8 cellular contexts compared by ENCODE assay signal in the genomic region with DNA sequence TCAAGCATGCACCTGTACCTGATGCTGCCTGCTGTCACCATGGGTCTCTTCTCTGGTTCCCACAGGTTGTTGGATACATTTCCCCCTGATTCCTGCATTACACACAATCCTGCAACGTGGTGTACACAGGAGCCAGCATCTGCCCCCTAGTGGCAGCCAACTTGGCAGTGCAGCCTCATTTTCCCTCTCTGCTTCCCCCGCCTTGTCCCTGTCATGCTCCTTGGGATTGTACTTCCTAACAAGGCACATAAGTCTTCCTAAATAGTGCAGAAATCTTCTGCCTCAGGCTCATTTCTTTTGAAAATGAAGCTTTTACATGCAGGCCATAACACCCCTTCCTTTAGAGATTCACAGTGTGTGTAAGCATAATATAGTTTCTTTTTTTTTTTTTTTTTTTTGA.
DNase-seq lines count a peak whose midpoint lies in the region; ATAC-seq and TF ChIP-seq lines count a peak whose summit lies in the region.

No MANE protein-coding gene starts in this region.

- no peaks in the 10 kb centered on the region for H4K20me1 ChIP-seq in GM23338 (replicated peaks; ENCODE audit: insufficient read depth)

- TF ChIP-seq CTCF in activated CD8-positive, alpha-beta T cell treated with anti-CD3 and anti-CD28 coated beads for 36 hours (IDR thresholded peaks at IDR 0.05): peak; percentile 26
- TF ChIP-seq CTCF in GM23338 (conservative IDR thresholded peaks at IDR 0.05; ENCODE audit: low read depth in 2 of 2) (peak; percentile 90 to 92), progenitor cell of endocrine pancreas (IDR thresholded peaks at IDR 0.05; ENCODE audit: unreplicated experiment) (peak; percentile 75)

- intact Hi-C loops in activated CD8-positive, alpha-beta T cell treated with anti-CD3 and anti-CD28 coated beads for 36 hours (cut with micrococcal nuclease): no loop called here

- H3K27ac ChIP-seq in GM23338 (ENCODE audit: low read depth): no peak overlapping the region

- no peaks in the 10 kb centered on the region for H3K9me2 ChIP-seq in GM23338 (ENCODE audit: insufficient read depth)

- no peak overlapping the region for H3K4me2 ChIP-seq in GM23338

- ATAC-seq in activated CD8-positive, alpha-beta T cell treated with anti-CD3 and anti-CD28 coated beads for 36 hours: peak; percentile 34
- ATAC-seq in activated CD8-positive, alpha-beta T cell treated with anti-CD3 and anti-CD28 coated beads, Interleukin-2, amount 10 ng/mL, durations not matched to agents 7 days and 5 days: no peak
- ATAC-seq in GM23338 (peak; percentile 100), HG03520 (IDR thresholded peaks at IDR 0.05; ENCODE audit: unreplicated experiment) (no peak)

- no peaks in the 10 kb centered on the region for H3K9me3 Mint-ChIP-seq in activated CD8-positive, alpha-beta T cell treated with anti-CD3 and anti-CD28 coated beads for 36 hours
- H3K9me3 Mint-ChIP-seq in activated CD8-positive, alpha-beta T cell treated with anti-CD3 and anti-CD28 coated beads, Interleukin-2, amount 10 ng/mL, durations not matched to agents 7 days and 5 days (ENCODE audit: insufficient read depth): no peaks in the 10 kb centered on the region
- H3K9me3 Mint-ChIP-seq in GM23338: no peaks in the 10 kb centered on the region
- no peaks in the 10 kb centered on the region for H3K9me3 Mint-ChIP-seq in progenitor cell of endocrine pancreas (ENCODE audit: low read depth)

- no peaks in the 10 kb centered on the region for H3F3A ChIP-seq in GM23338 (replicated peaks; ENCODE audit: low read depth)

- no peak overlapping the region for H3K4me3 Mint-ChIP-seq in activated CD8-positive, alpha-beta T cell treated with anti-CD3 and anti-CD28 coated beads for 36 hours
- H3K4me3 Mint-ChIP-seq in activated CD8-positive, alpha-beta T cell treated with anti-CD3 and anti-CD28 coated beads, Interleukin-2, amount 10 ng/mL, durations not matched to agents 7 days and 5 days: no peak overlapping the region
- H3K4me3 Mint-ChIP-seq in GM23338 (no peak overlapping the region), progenitor cell of endocrine pancreas (ENCODE audit: low read depth) (no peak overlapping the region)

- no peak overlapping the region for H3K4me3 ChIP-seq in GM23338

- POLR2A ChIA-PET in activated CD8-positive, alpha-beta T cell treated with anti-CD3 and anti-CD28 coated beads for 36 hours (lab: Charles Lee): no interaction called here
- POLR2A ChIA-PET in activated CD8-positive, alpha-beta T cell treated with anti-CD3 and anti-CD28 coated beads, Interleukin-2, amount 10 ng/mL, durations not matched to agents 7 days and 5 days (lab: Charles Lee): no interaction called here

- H3K79me2 ChIP-seq in GM23338 (replicated peaks; ENCODE audit: insufficient read depth): no peaks in the 10 kb centered on the region

- no peaks in the 10 kb centered on the region for H3K4me1 Mint-ChIP-seq in activated CD8-positive, alpha-beta T cell treated with anti-CD3 and anti-CD28 coated beads for 36 hours (ENCODE audit: low read depth)
- no peaks in the 10 kb centered on the region for H3K4me1 Mint-ChIP-seq in activated CD8-positive, alpha-beta T cell treated with anti-CD3 and anti-CD28 coated beads, Interleukin-2, amount 10 ng/mL, durations not matched to agents 7 days and 5 days (ENCODE audit: low read depth)
- H3K4me1 Mint-ChIP-seq in GM23338: no peaks in the 10 kb centered on the region
- no peaks in the 10 kb centered on the region for H3K4me1 Mint-ChIP-seq in progenitor cell of endocrine pancreas (ENCODE audit: low read depth)

- no peaks in the 10 kb centered on the region for H3K36me3 ChIP-seq in GM23338 (ENCODE audit: insufficient read depth)

- no peak overlapping the region for H3K27ac Mint-ChIP-seq in activated CD8-positive, alpha-beta T cell treated with anti-CD3 and anti-CD28 coated beads for 36 hours
- no peak overlapping the region for H3K27ac Mint-ChIP-seq in activated CD8-positive, alpha-beta T cell treated with anti-CD3 and anti-CD28 coated beads, Interleukin-2, amount 10 ng/mL, durations not matched to agents 7 days and 5 days
- H3K27ac Mint-ChIP-seq in GM23338 (no peak overlapping the region), progenitor cell of endocrine pancreas (no peak overlapping the region)

- peaks cover 7% of the 10 kb centered on the region for H3K27me3 Mint-ChIP-seq in activated CD8-positive, alpha-beta T cell treated with anti-CD3 and anti-CD28 coated beads for 36 hours
- H3K27me3 Mint-ChIP-seq in activated CD8-positive, alpha-beta T cell treated with anti-CD3 and anti-CD28 coated beads, Interleukin-2, amount 10 ng/mL, durations not matched to agents 7 days and 5 days (ENCODE audit: low read depth): peaks cover 1% of the 10 kb centered on the region
- peaks cover 2% of the 10 kb centered on the region for H3K27me3 Mint-ChIP-seq in GM23338 (ENCODE audit: insufficient read depth, low read depth, poor library complexity)
- peaks cover 9% of the 10 kb centered on the region for H3K27me3 Mint-ChIP-seq in progenitor cell of endocrine pancreas

- H3K27me3 ChIP-seq in GM23338 (ENCODE audit: insufficient read depth): no peaks in the 10 kb centered on the region

- peak; percentile 20 for DNase-seq in activated CD8-positive, alpha-beta T cell treated with anti-CD3 and anti-CD28 coated beads for 36 hours
- no peak for DNase-seq in activated CD8-positive, alpha-beta T cell treated with anti-CD3 and anti-CD28 coated beads, Interleukin-2, amount 10 ng/mL, durations not matched to agents 7 days and 5 days
- DNase-seq in GM23338 (ENCODE audit: low spot score) (peak; percentile 81), MV-4-11 (lab: John Stamatoyannopoulos, UW) (peak; percentile 2), dermis microvascular lymphatic vessel endothelial cell (ENCODE audit: low read depth in 2 of 2) (peak; percentile 7 to 28), progenitor cell of endocrine pancreas (ENCODE audit: low spot score, unreplicated experiment) (peak; percentile 18), NCI-H524 treated with DMSO at 0.1 percent for 48 hours (lab: John Stamatoyannopoulos, UW) (no peak)

- H2AFZ ChIP-seq in GM23338: peak overlapping the region; percentile 87; the same call in 1 of the 2 replicates

- no peaks in the 10 kb centered on the region for H3K36me3 Mint-ChIP-seq in activated CD8-positive, alpha-beta T cell treated with anti-CD3 and anti-CD28 coated beads for 36 hours (ENCODE audit: low read depth)
- H3K36me3 Mint-ChIP-seq in activated CD8-positive, alpha-beta T cell treated with anti-CD3 and anti-CD28 coated beads, Interleukin-2, amount 10 ng/mL, durations not matched to agents 7 days and 5 days (ENCODE audit: low read depth): no peaks in the 10 kb centered on the region
- H3K36me3 Mint-ChIP-seq in GM23338 (ENCODE audit: low read depth): no peaks in the 10 kb centered on the region
- no peaks in the 10 kb centered on the region for H3K36me3 Mint-ChIP-seq in progenitor cell of endocrine pancreas (ENCODE audit: insufficient read depth)

- H3K4me1 ChIP-seq in GM23338 (ENCODE audit: insufficient read depth): no peaks in the 10 kb centered on the region

- CTCF ChIA-PET in activated CD8-positive, alpha-beta T cell treated with anti-CD3 and anti-CD28 coated beads for 36 hours (lab: Charles Lee): interaction anchor here (0.8 to 3.1 kb wide), 5 partner anchors 15 to 176 kb away, joined by 3 to 20 read pairs (median 3); no protein-coding TSS in a partner anchor
- CTCF ChIA-PET in activated CD8-positive, alpha-beta T cell treated with anti-CD3 and anti-CD28 coated beads, Interleukin-2, amount 10 ng/mL, durations not matched to agents 7 days and 5 days (lab: Charles Lee): interaction anchor here (1.0 to 1.4 kb wide), 3 partner anchors 11 to 176 kb away, joined by 3 to 5 read pairs (median 4); no protein-coding TSS in a partner anchor

TF ChIP-seq in GM23338, 12 proteins besides CTCF, POLR2A, EP300 and RAD21:
- TF ChIP-seq CREB1 (CRISPR knock-in tag; IDR thresholded peaks at IDR 0.05; ENCODE audit: low read depth): peak; percentile 45; the same call in 1 of the 2 replicates
- no peak for TF ChIP-seq STAT1 (IDR thresholded peaks at IDR 0.05; ENCODE audit: unreplicated experiment)

Comparison
In these comparisons a context has a peak if more than half of its experiments do, and no peak if none do; other contexts are left out.
1. ATAC-seq: peak in activated CD8-positive, alpha-beta T cell treated with anti-CD3 and anti-CD28 coated beads for 36 hours (single experiment) and GM23338 (single experiment); none in activated CD8-positive, alpha-beta T cell treated with anti-CD3 and anti-CD28 coated beads, Interleukin-2, amount 10 ng/mL, durations not matched to agents 7 days and 5 days (single experiment) and HG03520 (single experiment).
2. DNase-seq: peak in activated CD8-positive, alpha-beta T cell treated with anti-CD3 and anti-CD28 coated beads for 36 hours (single experiment), GM23338 (single experiment), MV-4-11 (single experiment), dermis microvascular lymphatic vessel endothelial cell (2 of 2) and progenitor cell of endocrine pancreas (single experiment); none in activated CD8-positive, alpha-beta T cell treated with anti-CD3 and anti-CD28 coated beads, Interleukin-2, amount 10 ng/mL, durations not matched to agents 7 days and 5 days (single experiment) and NCI-H524 treated with DMSO at 0.1 percent for 48 hours (single experiment).
3. CTCF ChIP-seq: peak in every context shown above with its lines; median percentile 91 in GM23338; 75 in progenitor cell of endocrine pancreas; 26 in activated CD8-positive, alpha-beta T cell treated with anti-CD3 and anti-CD28 coated beads for 36 hours.